ENCODE assay signal across 24 cellular contexts in genomic region chr10:58089739-58090138, GRCh38.
"Had no signal": no experiment of that assay in that cellular context is flagged by ENCODE, and none has a peak within 500 bp of the region (broad histone marks: within the 10 kb centered on the region; RNA-seq: fewer than 3 reads in every experiment).

No MANE protein-coding gene starts in this region.

- DNase-seq: MV-4-11, NCI-H1048, NCI-H1105, NCI-H1417, NCI-H1436 treated with DMSO at 0.1 percent for 48 hours, NCI-H1694, NCI-H187 treated with DMSO at 0.1 percent for 48 hours, NCI-H2081, NCI-H2107, NCI-H2227 treated with DMSO at 0.1 percent for 48 hours, NCI-H524, NCI-H774, Right ventricle myocardium superior, RPMI8226, SIG-M5, SW 1271, T-cell had no signal

- H3K9ac ChIP-seq: KMS-11 had no signal

- H3K4me3 ChIP-seq: K562, SJSA1, SK-N-MC had no signal

- H3K4me2 ChIP-seq: KMS-11 had no signal

- H3K27ac Mint-ChIP-seq: IgD-negative memory B cell; T-cell; T-helper 1 cell treated with Interleukin-12 subunit alpha and Interleukin-12 subunit beta and Interleukin-4 antibody, amounts not matched to agents 30 μg/mL and 1 μg/mL, for 36 hours had no signal

- H3K9me3 Mint-ChIP-seq: IgD-negative memory B cell; T-cell; T-helper 1 cell treated with Interleukin-12 subunit alpha and Interleukin-12 subunit beta and Interleukin-4 antibody, amounts not matched to agents 30 μg/mL and 1 μg/mL, for 36 hours had no signal

- H3K36me3 Mint-ChIP-seq: T-cell had no signal

- H3K4me1 Mint-ChIP-seq: T-cell had no signal

- H3K4me3 Mint-ChIP-seq: IgD-negative memory B cell; T-cell; T-helper 1 cell treated with Interleukin-12 subunit alpha and Interleukin-12 subunit beta and Interleukin-4 antibody, amounts not matched to agents 30 μg/mL and 1 μg/mL, for 36 hours had no signal

- ATAC-seq: K562, T-cell had no signal

- H3K36me3 ChIP-seq: SJSA1 had no signal

- H3K27ac ChIP-seq: HL-60, KMS-11, SJSA1, SK-N-MC had no signal

- H3K9me3 ChIP-seq: SJSA1 had no signal

- H3K4me1 ChIP-seq: SJSA1 had no signal
